31 cellular contexts compared by ENCODE assay signal in genomic region chr2:206383669-206384068, GRCh38. TPM values are rescaled to one million over a fixed set of nuclear protein-coding genes. Genes with fewer than 3 reads are reported as not detected.
DNase-seq lines count a peak whose midpoint lies in the region; ATAC-seq, FAIRE-seq and TF ChIP-seq lines count a peak whose summit lies in the region.
"Had no signal": no experiment of that assay in that cellular context is flagged by ENCODE, and none has a peak within 500 bp of the region (broad histone marks: within the 10 kb centered on the region; RNA-seq: fewer than 3 reads in every experiment).

No MANE protein-coding gene starts in this region.

- ATAC-seq in K562: no peak
- ATAC-seq: A549; CD8-positive, alpha-beta T cell had no signal

- CTCF ChIA-PET in HEK293 (lab: Yijun Ruan, JAX): no interaction called here
- CTCF ChIA-PET in K562 (lab: Yijun Ruan, JAX; ENCODE audit: low intra/inter-chr PET ratio): no interaction called here

- H3K4me2 ChIP-seq in K562 (ENCODE audit: insufficient read depth, low read length): no peak overlapping the region
- H3K4me2 ChIP-seq: A549; BLaER1; BLaER1 treated with 17β-estradiol and CSF1 and Interleukin-3, amounts not matched to agents 10 nM and 100 nM had no signal

- no peaks in the 10 kb centered on the region for H3K79me2 ChIP-seq in K562 (ENCODE audit: control insufficient read depth, insufficient read depth, low read length)

- no peaks in the 10 kb centered on the region for H4K20me1 ChIP-seq in K562 (replicated peaks; ENCODE audit: control insufficient read depth, insufficient read depth, low read length)
- H4K20me1 ChIP-seq: BLaER1; BLaER1 treated with 17β-estradiol and CSF1 and Interleukin-3, amounts not matched to agents 10 nM and 100 nM had no signal

- H3K36me3 ChIP-seq in HEK293 (ENCODE audit: control insufficient read depth in 2 of 2, insufficient read depth in 1 of 2, low read length in 2 of 2): no peaks in the 10 kb centered on the region
- no peaks in the 10 kb centered on the region for H3K36me3 ChIP-seq in K562 (ENCODE audit: control insufficient read depth, insufficient read depth, low read length)
- H3K36me3 ChIP-seq in small intestine (ENCODE audit: control insufficient read depth in 2 of 2, insufficient read depth in 2 of 2, low read length in 2 of 2): no peaks in the 10 kb centered on the region
- H3K36me3 ChIP-seq: BE2C; BLaER1; BLaER1 treated with 17β-estradiol and CSF1 and Interleukin-3, amounts not matched to agents 10 nM and 100 nM had no signal

- TF ChIP-seq EP300 in K562 (IDR thresholded peaks at IDR 0.05; ENCODE audit: low read length): no peak

- H3K27ac ChIP-seq in HEK293 (ENCODE audit: extremely low read depth, low read depth, low read length) (no peak overlapping the region), K562 (ENCODE audit: extremely low read depth, low read depth, low read length) (no peak overlapping the region), small intestine (ENCODE audit: low read depth in 1 of 2, low read length in 1 of 2) (no peak overlapping the region)
- H3K27ac ChIP-seq: 22Rv1; A549; BLaER1; BLaER1 treated with 17β-estradiol and CSF1 and Interleukin-3, amounts not matched to agents 10 nM and 100 nM; C4-2B had no signal

- H3K27me3 ChIP-seq in K562 (ENCODE audit: control insufficient read depth in 2 of 2, insufficient read depth in 2 of 2, low read length in 2 of 2) (no peaks in the 10 kb centered on the region), small intestine (ENCODE audit: control insufficient read depth in 2 of 2, insufficient read depth in 2 of 2, low read length in 2 of 2) (peaks cover 0 to 4% of the 10 kb centered on the region in 2 donors)
- H3K27me3 ChIP-seq: BE2C; BLaER1; BLaER1 treated with 17β-estradiol and CSF1 and Interleukin-3, amounts not matched to agents 10 nM and 100 nM had no signal

- no peak for FAIRE-seq in K562 (lab: Jason Lieb, UNC)
- no peak for FAIRE-seq in small intestine (lab: Jason Lieb, UNC)
- FAIRE-seq: A204.1, A549 had no signal

- no peak for DNase-seq in K562 (ENCODE audit: extremely low read depth in 1 of 4, low spot score in 3 of 4)
- DNase-seq in small intestine: no peak
- no peak for DNase-seq in kidney glomerular epithelial cell (lab: John Stamatoyannopoulos, UW)
- DNase-seq: 8988T; ACHN; AML-193; BE2C; C1 segment of cervical spinal cord; Caco-2; Calu3; CD4-positive, alpha-beta memory T cell; CD4-positive, alpha-beta T cell; CD4-positive, CD25-positive, alpha-beta regulatory T cell; CD8-positive, alpha-beta memory T cell; CD8-positive, alpha-beta T cell; COR-L47; DMS 273 treated with DMSO at 0.1 percent for 48 hours; DMS153; DMS53; DMS79; DMS79 treated with DMSO at 0.1 percent for 48 hours; DND-41; EL had no signal

- H3K9me3 ChIP-seq in HEK293 (ENCODE audit: control insufficient read depth, insufficient read depth, low read depth, low read length): no peaks in the 10 kb centered on the region; the same call in 1 of the 2 replicates
- no peaks in the 10 kb centered on the region for H3K9me3 ChIP-seq in K562 (replicated peaks; ENCODE audit: control insufficient read depth, insufficient read depth, low read depth, low read length)
- no peaks in the 10 kb centered on the region for H3K9me3 ChIP-seq in small intestine (ENCODE audit: control insufficient read depth, low read depth)
- H3K9me3 ChIP-seq: BE2C had no signal

- no peak overlapping the region for H3K9ac ChIP-seq in K562 (ENCODE audit: insufficient read depth in 1 of 2, low read depth in 2 of 2, low read length in 2 of 2)
- H3K9ac ChIP-seq: BLaER1; BLaER1 treated with 17β-estradiol and CSF1 and Interleukin-3, amounts not matched to agents 10 nM and 100 nM had no signal

- no peak overlapping the region for H2AFZ ChIP-seq in K562 (ENCODE audit: low read depth, low read length)

- no peak for TF ChIP-seq POLR2A in K562 (conservative IDR thresholded peaks at IDR 0.05)

- intact Hi-C loops in K562 (cut with micrococcal nuclease): no loop called here

- H3K4me1 ChIP-seq in HEK293 (ENCODE audit: control insufficient read depth, insufficient read depth, low read length) (no peaks in the 10 kb centered on the region), K562 (replicated peaks in 1 of 2; ENCODE audit: control insufficient read depth in 2 of 2, insufficient read depth in 2 of 2, low read length in 2 of 2) (no peaks in the 10 kb centered on the region), small intestine (ENCODE audit: control insufficient read depth in 2 of 2, insufficient read depth in 1 of 2, low read depth in 1 of 2, low read length in 1 of 2) (no peaks in the 10 kb centered on the region)
- H3K4me1 ChIP-seq: A549, BE2C, BLaER1, Caco-2 had no signal

- no peaks in the 10 kb centered on the region for H3K9me1 ChIP-seq in K562 (ENCODE audit: control insufficient read depth, insufficient read depth, low read length)

- in situ Hi-C loops in K562 (cut with MboI): no loop called here

- POLR2A ChIA-PET in HEK293 (lab: Yijun Ruan, JAX) (no interaction called here), K562 (lab: Yijun Ruan, JAX) (no interaction called here)

- no peak for TF ChIP-seq RAD21 in K562 (CRISPR knock-in tag; conservative IDR thresholded peaks at IDR 0.05 in 1 of 2, IDR thresholded peaks at IDR 0.05 in 1 of 2)

- WGBS in K562 (ENCODE audit: insufficient coverage, low coverage, missing lambda C conversion rate): 0% methylated on average over 2 of the region's 2 CpGs
- WGBS in small intestine, 3 donors: 70 to 79% (median 76%) methylated on average over 2 of the region's 2 CpGs

- H3K4me3 ChIP-seq in HEK293 (ENCODE audit: low read depth, low read length): no peak overlapping the region
- no peak overlapping the region for H3K4me3 ChIP-seq in K562
- H3K4me3 ChIP-seq in small intestine (ENCODE audit: low read depth in 1 of 2, low read length in 2 of 2): no peak overlapping the region
- H3K4me3 ChIP-seq: A549; BLaER1; BLaER1 treated with 17β-estradiol and CSF1 and Interleukin-3, amounts not matched to agents 10 nM and 100 nM had no signal

- BruUV-seq in K562 (replicated peaks; lab: Mats Ljungman, UMichigan): no TSS peak

- no peak for TF ChIP-seq CTCF in HEK293 (tag by site-specific recombination; IDR thresholded peaks at IDR 0.05)
- no peak for TF ChIP-seq CTCF in K562 (IDR thresholded peaks at IDR 0.05 in 2 of 3, conservative IDR thresholded peaks at IDR 0.05 in 1 of 3; ENCODE audit: insufficient read depth in 2 of 3, low read depth in 1 of 3, low read length in 3 of 3)

TF ChIP-seq in HEK293, 187 proteins besides CTCF, POLR2A, EP300 and RAD21:
- no peak for TF ChIP-seq SCRT1 (tag by site-specific recombination; IDR thresholded peaks at IDR 0.05; ENCODE audit: borderline replicate concordance)
- TF ChIP-seq SETDB1 (IDR thresholded peaks at IDR 0.05; ENCODE audit: insufficient read length, low read length): peak; percentile 70
- TF ChIP-seq ZNF155 (tag by site-specific recombination; IDR thresholded peaks at IDR 0.05): no peak
TF ChIP-seq in HEK293: peak in this region for 1.

TF ChIP-seq in K562, 482 proteins besides CTCF, POLR2A, EP300 and RAD21:
- TF ChIP-seq KLF10 (CRISPR knock-in tag; IDR thresholded peaks at IDR 0.05): no peak
- TF ChIP-seq ZNF507 (tag; conservative IDR thresholded peaks at IDR 0.05): peak; percentile 80
- no peak for TF ChIP-seq HDAC2 (IDR thresholded peaks at IDR 0.05)

RNA-seq across cellular contexts. Expression of gene ADAM23, which starts 59.7 kb away (rescaled TPM):
- total RNA-seq in K562 (2011; cell fraction: chromatin; rRNA removed; ENCODE audit: low replicate concordance): not detected in 2 replicates
- total RNA-seq in K562 (2011; cell fraction: nucleolus; rRNA removed): not detected in 2 replicates
- total RNA-seq in K562 (2011; cell fraction: nucleoplasm; rRNA removed): not detected in 2 replicates
- total RNA-seq in K562 (2014; rRNA removed): not detected in 2 replicates
- not detected in 2 replicates for total RNA-seq in K562 (2014; rRNA removed; fragmentation: Illumina TruSeq; extraction: Trizol)
- total RNA-seq in K562 (2015; rRNA removed; fragmentation: Illumina TruSeq; extraction: Trizol): not detected in 2 replicates
- total RNA-seq in K562 (2021): 0.02 and 0.16 TPM in 2 replicates
- not detected in 2 replicates for polyA plus RNA-seq in K562 (2011; rRNA removed)
- polyA plus RNA-seq in K562 (2011; cell fraction: cytosol; rRNA removed): not detected in 2 replicates
- not detected in 2 replicates for polyA plus RNA-seq in K562 (2011; cell fraction: nucleus; rRNA removed)
- not detected in 2 replicates for polyA plus RNA-seq in K562 (2012)
- polyA plus RNA-seq in K562 (2014; fragmentation: Illumina TruSeq; extraction: Trizol): not detected in 2 replicates
- not detected for polyA plus RNA-seq in K562 (2014; fragmentation: Nextera tagmentation; extraction: Ambion mirVana)
- polyA plus RNA-seq in K562 (2014; rRNA removed): not detected in 2 replicates
- polyA minus RNA-seq in K562 (2011; rRNA and poly(A)+ RNA removed): not detected in 2 replicates
- polyA minus RNA-seq in K562 (2011; cell fraction: cytosol; rRNA and poly(A)+ RNA removed): not detected in 2 replicates
- not detected in 2 replicates for polyA minus RNA-seq in K562 (2011; cell fraction: nucleus; rRNA and poly(A)+ RNA removed)
- 1 to 10 TPM in 1 of 3 donors, under 1 TPM in 1, not detected in 1; 0.27 to 1.4 TPM for polyA plus RNA-seq in small intestine
- polyA plus RNA-seq: CD14-positive monocyte; CD8-positive, alpha-beta memory T cell had no signal

Comparison
In these comparisons a context has a peak if more than half of its experiments do, and no peak if none do; other contexts are left out.
1. Of the 44 proteins assayed by ChIP-seq in both K562 and HEK293: peak only in K562: none; only in HEK293: SETDB1; in both: none; in neither: 43.